In genomic region chr1:2255047-2255419, GRCh38 we compare ENCODE assay signal across 9 cellular contexts. TPM values are rescaled to one million over a fixed set of nuclear protein-coding genes. Genes with fewer than 3 reads are reported as not detected.
DNase-seq lines count a peak whose midpoint lies in the region; ATAC-seq and TF ChIP-seq lines count a peak whose summit lies in the region.
"Had no signal": no experiment of that assay in that cellular context is flagged by ENCODE, and none has a peak within 500 bp of the region (broad histone marks: within the 10 kb centered on the region; RNA-seq: fewer than 3 reads in every experiment).

No MANE protein-coding gene starts in this region.

- WGBS in lung, 2 donors, result 87 to 93% methylated on average over 6 of the region's 6 CpGs

- peaks cover 7% of the 10 kb centered on the region; the same call in 1 of the 2 replicates for H3K9me3 ChIP-seq in HUES6 (ENCODE audit: control insufficient read depth, insufficient read depth, low read depth, low read length)
- peaks cover 0 to 3% of the 10 kb centered on the region in 2 donors for H3K9me3 ChIP-seq in lung (ENCODE audit: control insufficient read depth in 2 of 2, insufficient read depth in 1 of 2, low read length in 1 of 2)
- H3K9me3 ChIP-seq in tibial artery, result peaks cover 0 to 4% (median 0%) of the 10 kb centered on the region in 3 donors

- no peak overlapping the region for H3K9ac ChIP-seq in HUES6 (ENCODE audit: low read length)

- H3K27me3 ChIP-seq in HUES6 (ENCODE audit: control insufficient read depth, insufficient read depth, low read length), result no peaks in the 10 kb centered on the region
- no peaks in the 10 kb centered on the region for H3K27me3 ChIP-seq in brain microvascular endothelial cell (replicated peaks)
- H3K27me3 ChIP-seq in lung (ENCODE audit: control insufficient read depth, insufficient read depth), result no peaks in the 10 kb centered on the region
- H3K27me3 ChIP-seq in tibial artery, result no peaks in the 10 kb centered on the region

- intact Hi-C loops in tibial artery (cut with DNase I; ENCODE audit: low total_unique reads), result no loop called here

- H3K27ac ChIP-seq in HUES6 (ENCODE audit: low read depth, low read length) (peak overlapping the region; percentile 2; the same call in 1 of the 2 replicates), brain microvascular endothelial cell (peak overlapping the region; percentile 29), lung (ENCODE audit: low read depth in 1 of 2, low read length in 1 of 2) (peak overlapping the region; percentile 56 to 87), tibial artery (peak overlapping the region; percentile 44 to 56)

- peaks cover 11% of the 10 kb centered on the region; the same call in 1 of the 2 replicates for H3K36me3 ChIP-seq in HUES6 (ENCODE audit: control insufficient read depth, insufficient read depth, low read length)
- H3K36me3 ChIP-seq in brain microvascular endothelial cell (replicated peaks), result peaks cover 9% of the 10 kb centered on the region
- peaks cover 0 to 8% of the 10 kb centered on the region in 2 donors for H3K36me3 ChIP-seq in lung (ENCODE audit: control insufficient read depth in 2 of 2, insufficient read depth in 2 of 2, low read length in 2 of 2)
- peaks cover 0 to 13% (median 7%) of the 10 kb centered on the region in 3 donors for H3K36me3 ChIP-seq in tibial artery

- DNase-seq in brain microvascular endothelial cell (no peak), lung (ENCODE audit: low spot score) (no peak), tibial artery (no peak), NCI-H187 treated with DMSO at 0.1 percent for 48 hours (lab: John Stamatoyannopoulos, UW) (no peak), NCI-H1092 treated with DMSO at 0.1 percent for 48 hours (lab: John Stamatoyannopoulos, UW) (no peak), NCI-H748 (lab: John Stamatoyannopoulos, UW; ENCODE audit: unreplicated experiment) (no peak), NCI-H1417 treated with DMSO at 0.1 percent for 48 hours (lab: John Stamatoyannopoulos, UW) (no peak)
- DNase-seq: hippocampal formation had no signal

- H3K4me3 ChIP-seq in HUES6 (ENCODE audit: low read depth, low read length) (no peak overlapping the region), brain microvascular endothelial cell (ENCODE audit: low read depth, low read length) (no peak overlapping the region), lung (no peak overlapping the region), tibial artery (no peak overlapping the region)

- ATAC-seq in lung (ENCODE audit: insufficient read depth, low FRiP score), result no peak

- TF ChIP-seq CTCF in brain microvascular endothelial cell (IDR thresholded peaks at IDR 0.05; ENCODE audit: low read depth, low read length, missing control alignments), result no peak
- TF ChIP-seq CTCF in lung (IDR thresholded peaks at IDR 0.05; ENCODE audit: control extremely low read depth, extremely low read depth), result no peak
- TF ChIP-seq CTCF in tibial artery (IDR thresholded peaks at IDR 0.05), result no peak

- H3K4me1 ChIP-seq in HUES6 (ENCODE audit: control insufficient read depth, insufficient read depth, low read length) (peaks cover 31% of the 10 kb centered on the region), lung (ENCODE audit: control insufficient read depth in 2 of 2, insufficient read depth in 2 of 2, low read length in 2 of 2) (peaks cover 8 to 61% of the 10 kb centered on the region in 2 donors), tibial artery (peaks cover 5 to 100% (median 85%) of the 10 kb centered on the region in 4 donors)

- in situ Hi-C loops in brain microvascular endothelial cell (cut with HindIII; ENCODE audit: low pct_ligation_motif_present, low sequenced_read_pairs), result no loop called here

RNA-seq across cellular contexts. Expression of gene SKI, which starts 26.9 kb away (rescaled TPM):
- total RNA-seq in lung, result 10 to 100 TPM; 47.7 to 90.7 TPM
- 10 to 100 TPM; 17.1 to 33.8 TPM for polyA plus RNA-seq in lung

Comparison
In these comparisons a context has a peak if more than half of its experiments do, and no peak if none do; other contexts are left out.
1. H3K27ac ChIP-seq: peak in every context shown above with its lines; median percentile 72 in lung; 50 in tibial artery; 29 in brain microvascular endothelial cell; 2 in HUES6.